In genomic region chr16:74297296-74297665, GRCh38 we compare ENCODE assay signal across 8 cellular contexts. TPM values are rescaled to one million over a fixed set of nuclear protein-coding genes. Genes with fewer than 3 reads are reported as not detected.
A peak's percentile ranks its signal among the peaks of the same experiment; 100 is the strongest.
DNase-seq lines count a peak whose midpoint lies in the region; ATAC-seq and TF ChIP-seq lines count a peak whose summit lies in the region.

No MANE protein-coding gene starts in this region.

- DNase-seq in ACHN = peak; percentile 49
- peak; percentile 19 for DNase-seq in IMR-90
- peak; percentile 70 for DNase-seq in activated CD8-positive, alpha-beta memory T cell treated with anti-CD3 and anti-CD28 coated beads for 24 hours
- DNase-seq in esophagus squamous epithelium (lab: John Stamatoyannopoulos, UW) = no peak
- DNase-seq in neural progenitor cell (ENCODE audit: low spot score) = peak; percentile 25
- DNase-seq in uterus = peak in 1 of 2 donors; percentile 24
- no peak for DNase-seq in NCI-H1105 (lab: John Stamatoyannopoulos, UW)

- H3K36me3 Mint-ChIP-seq in neural progenitor cell = peaks cover 4% of the 10 kb centered on the region

- peak overlapping the region; percentile 90 for H3K9ac ChIP-seq in IMR-90 (ENCODE audit: low read depth, low read length)
- H3K9ac ChIP-seq in neural progenitor cell = peak overlapping the region; percentile 80

- peaks cover 12% of the 10 kb centered on the region for H3K4me1 Mint-ChIP-seq in neural progenitor cell

- H3K9me3 Mint-ChIP-seq in neural progenitor cell = peaks cover 4% of the 10 kb centered on the region

- 0% methylated on average over 5 of the region's 16 CpGs; no CpG with 5 or more reads in 1 of the 2 experiments for WGBS in IMR-90 (ENCODE audit: extremely low coverage in 2 of 2, insufficient read length in 1 of 2), 2 experiments
- WGBS in esophagus squamous epithelium, 2 donors = 0% methylated on average over 14 of the region's 16 CpGs

- H2AK5ac ChIP-seq in IMR-90 (ENCODE audit: low read depth, low read length) = peak overlapping the region; percentile 95

- peaks cover 5% of the 10 kb centered on the region for H3F3A ChIP-seq in neural progenitor cell (ENCODE audit: low read depth)

- no peak overlapping the region for H2BK20ac ChIP-seq in IMR-90 (ENCODE audit: low read depth, low read length)

- no peaks in the 10 kb centered on the region for H3K9me1 ChIP-seq in IMR-90 (ENCODE audit: insufficient read depth, low read length)

- intact Hi-C loops in IMR-90 (cut with micrococcal nuclease) (loop anchor here (10.0 kb wide), 1 partner anchor 1512 kb away; no protein-coding TSS in a partner anchor), esophagus squamous epithelium (cut with DNase I) (no loop called here), uterus (cut with DNase I; ENCODE audit: low total_unique reads) (no loop called here)

- H4K20me1 ChIP-seq in IMR-90 (ENCODE audit: insufficient read depth, low read length) (peaks cover 15% of the 10 kb centered on the region; the same call in 1 of the 2 replicates), neural progenitor cell (ENCODE audit: low read depth) (peaks cover 27% of the 10 kb centered on the region)

- H3K36me3 ChIP-seq in IMR-90 (ENCODE audit: control insufficient read depth, insufficient read depth, low read length) = peaks cover 18% of the 10 kb centered on the region
- peaks cover 18 to 40% (median 21%) of the 10 kb centered on the region in 3 donors for H3K36me3 ChIP-seq in esophagus squamous epithelium
- H3K36me3 ChIP-seq in neural progenitor cell = peaks cover 21% of the 10 kb centered on the region
- no peaks in the 10 kb centered on the region for H3K36me3 ChIP-seq in uterus

- H4K5ac ChIP-seq in IMR-90 (ENCODE audit: low read depth, low read length) = peak overlapping the region; percentile 86

- H2BK15ac ChIP-seq in IMR-90 (ENCODE audit: low read depth, low read length) = no peak overlapping the region

- H3K4me3 Mint-ChIP-seq in neural progenitor cell = peak overlapping the region; percentile 97

- CTCF ChIA-PET in IMR-90 (lab: Yijun Ruan, JAX) = interaction anchor here (0.6 to 1.2 kb wide), 2 partner anchors 13 to 261 kb away, joined by 3 to 4 read pairs; no protein-coding TSS in a partner anchor

- H3K4ac ChIP-seq in IMR-90 (ENCODE audit: low read depth, low read length) = peak overlapping the region; percentile 96

- peak overlapping the region; percentile 98 for H3K14ac ChIP-seq in IMR-90 (replicated peaks; ENCODE audit: low read depth, low read length)

- H4K8ac ChIP-seq in IMR-90 (ENCODE audit: low read depth in 2 of 2, low read length in 2 of 2) = peak overlapping the region; percentile 86 to 99

- peaks cover 4% of the 10 kb centered on the region; the same call in 1 of the 2 replicates for H3K4me1 ChIP-seq in IMR-90 (ENCODE audit: control insufficient read depth, insufficient read depth, low read length)
- H3K4me1 ChIP-seq in esophagus squamous epithelium = peaks cover 7 to 47% (median 22%) of the 10 kb centered on the region in 3 donors
- peaks cover 11% of the 10 kb centered on the region for H3K4me1 ChIP-seq in neural progenitor cell
- H3K4me1 ChIP-seq in uterus = peaks cover 5 to 6% of the 10 kb centered on the region in 2 donors

- no peak overlapping the region for H3K27ac Mint-ChIP-seq in neural progenitor cell

- dilution Hi-C loops in IMR-90 (cut with HindIII; ENCODE audit: low sequenced_read_pairs, unreplicated experiment) = no loop called here

- H3K4me3 ChIP-seq in IMR-90 (ENCODE audit: insufficient read depth, low read depth, low read length) = peak overlapping the region; percentile 81
- peak overlapping the region; percentile 55 to 97 (median 86) for H3K4me3 ChIP-seq in esophagus squamous epithelium
- H3K4me3 ChIP-seq in neural progenitor cell = peak overlapping the region; percentile 87
- H3K4me3 ChIP-seq in uterus = peak overlapping the region; percentile 83 to 96

- peaks cover 44% of the 10 kb centered on the region for H3K79me2 ChIP-seq in neural progenitor cell (ENCODE audit: low read depth)

- H3K27ac ChIP-seq in IMR-90 (ENCODE audit: insufficient read depth, low read length) = peak overlapping the region; percentile 94
- H3K27ac ChIP-seq in esophagus squamous epithelium = peak overlapping the region; percentile 88 to 99 (median 96)
- H3K27ac ChIP-seq in neural progenitor cell = peak overlapping the region; percentile 46
- H3K27ac ChIP-seq in uterus = peak overlapping the region; percentile 91 to 93

- no peak for TF ChIP-seq RAD21 in IMR-90 (IDR thresholded peaks at IDR 0.05; ENCODE audit: low read length)

- in situ Hi-C loops in ACHN (cut with HindIII; ENCODE audit: low pct_ligation_motif_present, low pct_unique_long_range_greater_than_20kb, low sequenced_read_pairs) (no loop called here), IMR-90 (cut with MboI; ENCODE audit: low sequenced_read_pairs) (loop anchor here (25.0 kb wide), 1 partner anchor 1235 kb away; no protein-coding TSS in a partner anchor)

- H3K56ac ChIP-seq in IMR-90 (ENCODE audit: extremely low read depth, insufficient read depth, low read length) = peak overlapping the region; percentile 85; the same call in 1 of the 2 replicates

- BruUV-seq in IMR-90 (replicated peaks; lab: Mats Ljungman, UMichigan) = no TSS peak

- H2BK5ac ChIP-seq in IMR-90 (ENCODE audit: low read depth, low read length, poor library complexity, severe bottlenecking) = peak overlapping the region; percentile 96

- POLR2A ChIA-PET in IMR-90 (lab: Charles Lee; ENCODE audit: unreplicated experiment) = no interaction called here

- H2BK120ac ChIP-seq in IMR-90 (ENCODE audit: low read depth, low read length) = peak overlapping the region; percentile 3; the same call in 1 of the 2 replicates

- H3K27me3 Mint-ChIP-seq in neural progenitor cell (ENCODE audit: insufficient read depth, low read depth) = no peaks in the 10 kb centered on the region

- ATAC-seq in GM18907 (IDR thresholded peaks at IDR 0.05; ENCODE audit: unreplicated experiment) (peak; percentile 45), IMR-90 (ENCODE audit: low read depth) (peak; percentile 46)

- peaks cover 5 to 24% of the 10 kb centered on the region in 2 experiments for H3K79me1 ChIP-seq in IMR-90 (ENCODE audit: low read depth in 1 of 2, low read length in 2 of 2)

- H3K4me2 ChIP-seq in IMR-90 (ENCODE audit: low read depth, low read length) (peak overlapping the region; percentile 97), neural progenitor cell (peak overlapping the region; percentile 98)

- H2AK9ac ChIP-seq in IMR-90 (replicated peaks; ENCODE audit: low read depth, low read length, poor library complexity) = peak overlapping the region; percentile 98

- peak overlapping the region; percentile 98 for H3K23ac ChIP-seq in IMR-90 (ENCODE audit: low read depth, low read length)

- H3K27me3 ChIP-seq in IMR-90 (ENCODE audit: control insufficient read depth, insufficient read depth, low read length) (no peaks in the 10 kb centered on the region), esophagus squamous epithelium (no peaks in the 10 kb centered on the region), neural progenitor cell (no peaks in the 10 kb centered on the region), uterus (no peaks in the 10 kb centered on the region)

- TF ChIP-seq POLR2A in IMR-90 (IDR thresholded peaks at IDR 0.05; ENCODE audit: low read depth, low read length) (no peak), esophagus squamous epithelium (IDR thresholded peaks at IDR 0.05) (no peak), uterus (IDR thresholded peaks at IDR 0.05) (no peak)

- no peaks in the 10 kb centered on the region for H3K9me3 ChIP-seq in IMR-90 (ENCODE audit: control insufficient read depth, insufficient read depth, low read length)
- no peaks in the 10 kb centered on the region for H3K9me3 ChIP-seq in esophagus squamous epithelium
- no peaks in the 10 kb centered on the region for H3K9me3 ChIP-seq in neural progenitor cell (ENCODE audit: low read depth)
- H3K9me3 ChIP-seq in uterus = no peaks in the 10 kb centered on the region

- H2AFZ ChIP-seq in IMR-90 (replicated peaks; ENCODE audit: low read length, poor library complexity) (peak overlapping the region; percentile 99), neural progenitor cell (replicated peaks) (no peak overlapping the region)

- H4K91ac ChIP-seq in IMR-90 (ENCODE audit: insufficient read depth, low read depth, low read length) = peak overlapping the region; percentile 94

- H3K18ac ChIP-seq in IMR-90 (ENCODE audit: low read depth, low read length) = no peak overlapping the region

- TF ChIP-seq CTCF in IMR-90 (conservative IDR thresholded peaks at IDR 0.05; ENCODE audit: low read depth, low read length) (no peak), esophagus squamous epithelium (IDR thresholded peaks at IDR 0.05) (no peak), neural progenitor cell (IDR thresholded peaks at IDR 0.05) (no peak), uterus (IDR thresholded peaks at IDR 0.05) (no peak)

TF ChIP-seq in IMR-90, 13 proteins besides CTCF, POLR2A, EP300 and RAD21 (continues in another document):
- TF ChIP-seq MAFK (IDR thresholded peaks at IDR 0.05; ENCODE audit: low read depth, low read length) = no peak
- no peak for TF ChIP-seq BHLHE40 (IDR thresholded peaks at IDR 0.05; ENCODE audit: low read depth, low read length)
- TF ChIP-seq SMC3 (IDR thresholded peaks at IDR 0.05; ENCODE audit: low read depth, low read length) = no peak
- TF ChIP-seq NFE2L2 (IDR thresholded peaks at IDR 0.05; ENCODE audit: low read depth, low read length) = no peak
- TF ChIP-seq CHD1 (IDR thresholded peaks at IDR 0.05; ENCODE audit: low read depth, low read length) = no peak
- no peak for TF ChIP-seq RFX5 (IDR thresholded peaks at IDR 0.05; ENCODE audit: low read depth, low read length)
- TF ChIP-seq FOS (IDR thresholded peaks at IDR 0.05; ENCODE audit: low read depth, low read length) = no peak
- no peak for TF ChIP-seq USF2 (IDR thresholded peaks at IDR 0.05; ENCODE audit: low read depth, low read length)
- no peak for TF ChIP-seq RCOR1 (IDR thresholded peaks at IDR 0.05; ENCODE audit: insufficient replicate concordance, low read length)

RNA-seq across cellular contexts. Expression of gene PSMD7, which starts 0.7 kb away (rescaled TPM):
- total RNA-seq in IMR-90 (2012; rRNA removed) = 80.8 and 124 TPM in 2 replicates
- 94.2 and 98.3 TPM in 2 replicates for polyA plus RNA-seq in IMR-90 (2012; rRNA removed)
- 30.9 and 50.1 TPM in 2 replicates for polyA plus RNA-seq in IMR-90 (2012; cell fraction: cytosol; rRNA removed)
- polyA plus RNA-seq in IMR-90 (2012; cell fraction: nucleus; rRNA removed; ENCODE audit: low replicate concordance) = 19.5 and 64.5 TPM in 2 replicates
- total RNA-seq in esophagus squamous epithelium = 100 to 1,000 TPM in 1 of 4 donors, 10 to 100 TPM in 3; 65.5 to 112 (median 84.2) TPM
- total RNA-seq in neural progenitor cell (ENCODE audit: low replicate concordance) = 74.5 and 127 TPM in 2 replicates
- total RNA-seq in uterus = 10 to 100 TPM; 49.8 to 76.8 (median 62.7) TPM

Comparison
In these comparisons a context has a peak if more than half of its experiments do, and no peak if none do; other contexts are left out.
1. DNase-seq: peak in ACHN (single experiment), IMR-90 (single experiment), activated CD8-positive, alpha-beta memory T cell treated with anti-CD3 and anti-CD28 coated beads for 24 hours (single experiment) and neural progenitor cell (single experiment); none in esophagus squamous epithelium (single experiment) and NCI-H1105 (single experiment).
2. Peak in every context shown above with its lines, with median percentiles within 50 percentile points of each other: H3K27ac ChIP-seq and H3K4me3 ChIP-seq.